ENCODE assay signal across 41 cellular contexts in the genomic region with DNA sequence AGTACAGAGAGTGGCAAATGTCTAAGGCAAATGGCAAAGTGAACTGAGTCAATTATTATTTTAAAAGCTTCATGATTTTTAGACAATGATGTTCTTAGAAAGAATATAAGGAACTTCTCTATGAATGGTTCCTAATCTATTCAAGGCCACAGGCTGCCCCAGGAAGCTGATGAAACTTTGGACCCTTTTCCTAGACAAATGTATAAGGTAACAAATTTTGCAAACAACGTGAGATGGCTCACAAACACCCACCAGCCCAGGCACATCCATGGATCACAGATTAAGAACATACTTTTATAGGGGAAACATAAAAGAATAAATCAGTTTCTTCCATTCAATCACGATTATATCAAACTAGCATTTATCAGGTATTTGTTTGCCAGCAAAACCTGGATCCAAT.
"Had no signal": no experiment of that assay in that cellular context is flagged by ENCODE, and none has a peak within 500 bp of the region (broad histone marks: within the 10 kb centered on the region; RNA-seq: fewer than 3 reads in every experiment).

No MANE protein-coding gene starts in this region.

- H3K9me3 ChIP-seq: adrenal gland, ascending aorta, body of pancreas, breast epithelium had no signal

- H3K27ac Mint-ChIP-seq: activated naive CD4-positive, alpha-beta T cell treated with anti-CD3 and anti-CD28 coated beads for 36 hours; activated naive CD4-positive, alpha-beta T cell treated with anti-CD3 and anti-CD28 coated beads, Interleukin-2, amount 10 ng/mL, durations not matched to agents 7 days and 5 days; activated naive CD4-positive, alpha-beta T cell treated with anti-CD3 and anti-CD28 coated beads, Interleukin-2, amount 50 U/mL, for 24 hours; activated naive CD4-positive, alpha-beta T cell treated with anti-CD3 and anti-CD28 coated beads, Interleukin-2, amount 50 U/mL, for 72 hours; activated naive CD8-positive, alpha-beta T cell; activated naive CD8-positive, alpha-beta T cell treated with anti-CD3 and anti-CD28 coated beads for 36 hours; activated naive CD8-positive, alpha-beta T cell treated with anti-CD3 and anti-CD28 coated beads, Interleukin-2, amount 10 ng/mL, durations not matched to agents 7 days and 5 days; activated naive CD8-positive, alpha-beta T cell treated with anti-CD3 and anti-CD28 coated beads, Interleukin-2, amount 50 U/mL, for 24 hours; activated T-cell treated with anti-CD3 and anti-CD28 coated beads, Interleukin-2, amount 50 U/mL, for 24 hours; activated T-cell treated with anti-CD3 and anti-CD28 coated beads, Interleukin-2, amount 50 U/mL, for 72 hours; activated T-helper 1 cell treated with anti-CD3 and anti-CD28 coated beads, Interleukin-12 subunit alpha, Interleukin-12 subunit beta, Interleukin-2, Interleukin-4 antibody, amounts not matched to agents 30 ng/mL and 10 ng/mL and 1 ng/mL, durations not matched to agents 14 hours and 24 hours and 36 hours; activated T-helper 17 cell treated with anti-CD3 and anti-CD28 coated beads, Interleukin-2, amount 50 U/mL, for 72 hours; activated T-helper 2 cell treated with anti-CD3 and anti-CD28 coated beads, Interferon-gamma antibody, Interleukin-2, Interleukin-4, amounts not matched to agents 10 μg/mL and 5 μg/mL and 100 μg/mL, durations not matched to agents 14 hours and 24 hours and 36 hours; brain had no signal

- H3K9me3 Mint-ChIP-seq: activated naive CD4-positive, alpha-beta T cell treated with anti-CD3 and anti-CD28 coated beads for 36 hours; activated naive CD4-positive, alpha-beta T cell treated with anti-CD3 and anti-CD28 coated beads, Interleukin-2, amount 10 ng/mL, durations not matched to agents 7 days and 5 days; activated naive CD4-positive, alpha-beta T cell treated with anti-CD3 and anti-CD28 coated beads, Interleukin-2, amount 50 U/mL, for 24 hours; activated naive CD4-positive, alpha-beta T cell treated with anti-CD3 and anti-CD28 coated beads, Interleukin-2, amount 50 U/mL, for 72 hours; activated naive CD8-positive, alpha-beta T cell treated with anti-CD3 and anti-CD28 coated beads for 36 hours; activated naive CD8-positive, alpha-beta T cell treated with anti-CD3 and anti-CD28 coated beads, Interleukin-2, amount 10 ng/mL, durations not matched to agents 7 days and 5 days; activated naive CD8-positive, alpha-beta T cell treated with anti-CD3 and anti-CD28 coated beads, Interleukin-2, amount 50 U/mL, for 24 hours; activated T-cell treated with anti-CD3 and anti-CD28 coated beads, Interleukin-2, amount 50 U/mL, for 24 hours; activated T-cell treated with anti-CD3 and anti-CD28 coated beads, Interleukin-2, amount 50 U/mL, for 4 hours; activated T-cell treated with anti-CD3 and anti-CD28 coated beads, Interleukin-2, amount 50 U/mL, for 72 hours; activated T-helper 1 cell treated with anti-CD3 and anti-CD28 coated beads, Interleukin-12 subunit alpha, Interleukin-12 subunit beta, Interleukin-2, Interleukin-4 antibody, amounts not matched to agents 30 ng/mL and 10 ng/mL and 1 ng/mL, durations not matched to agents 14 hours and 24 hours and 36 hours; activated T-helper 17 cell treated with anti-CD3 and anti-CD28 coated beads, Interleukin-2, amount 50 U/mL, for 72 hours; activated T-helper 2 cell treated with anti-CD3 and anti-CD28 coated beads, Interferon-gamma antibody, Interleukin-2, Interleukin-4, amounts not matched to agents 10 μg/mL and 5 μg/mL and 100 μg/mL, durations not matched to agents 14 hours and 24 hours and 36 hours; brain had no signal

- H3K4me1 ChIP-seq: adrenal gland, ascending aorta, breast epithelium had no signal

- H3K4me1 Mint-ChIP-seq: activated naive CD4-positive, alpha-beta T cell treated with anti-CD3 and anti-CD28 coated beads, Interleukin-2, amount 10 ng/mL, durations not matched to agents 7 days and 5 days; activated naive CD8-positive, alpha-beta T cell treated with anti-CD3 and anti-CD28 coated beads for 36 hours; activated naive CD8-positive, alpha-beta T cell treated with anti-CD3 and anti-CD28 coated beads, Interleukin-2, amount 10 ng/mL, durations not matched to agents 7 days and 5 days; activated T-helper 17 cell treated with anti-CD3 and anti-CD28 coated beads, Interleukin-2, amount 50 U/mL, for 72 hours; brain; central memory CD8-positive, alpha-beta T cell had no signal

- H3K36me3 ChIP-seq: adrenal gland, ascending aorta, brain microvascular endothelial cell, breast epithelium, cardiac muscle cell had no signal

- ATAC-seq: activated naive CD4-positive, alpha-beta T cell treated with anti-CD3 and anti-CD28 coated beads, Interleukin-2, amount 50 U/mL, for 72 hours; activated naive CD8-positive, alpha-beta T cell treated with anti-CD3 and anti-CD28 coated beads, Interleukin-2, amount 50 U/mL, for 24 hours; activated T-cell treated with anti-CD3 and anti-CD28 coated beads, Interleukin-2, amount 50 U/mL, for 4 hours; activated T-cell treated with anti-CD3 and anti-CD28 coated beads, Interleukin-2, amount 50 U/mL, for 72 hours; activated T-helper 17 cell treated with anti-CD3 and anti-CD28 coated beads, Interleukin-2, amount 50 U/mL, for 72 hours; body of pancreas had no signal

- H3K27me3 ChIP-seq: adrenal gland, ascending aorta, body of pancreas, brain microvascular endothelial cell, breast epithelium, cardiac muscle cell had no signal

- FAIRE-seq: astrocyte, bronchial epithelial cell had no signal

- H3K36me3 Mint-ChIP-seq: activated naive CD4-positive, alpha-beta T cell treated with anti-CD3 and anti-CD28 coated beads, Interleukin-2, amount 10 ng/mL, durations not matched to agents 7 days and 5 days; activated naive CD4-positive, alpha-beta T cell treated with anti-CD3 and anti-CD28 coated beads, Interleukin-2, amount 50 U/mL, for 24 hours; activated naive CD4-positive, alpha-beta T cell treated with anti-CD3 and anti-CD28 coated beads, Interleukin-2, amount 50 U/mL, for 72 hours; activated naive CD8-positive, alpha-beta T cell; activated naive CD8-positive, alpha-beta T cell treated with anti-CD3 and anti-CD28 coated beads for 36 hours; activated naive CD8-positive, alpha-beta T cell treated with anti-CD3 and anti-CD28 coated beads, Interleukin-2, amount 10 ng/mL, durations not matched to agents 7 days and 5 days; brain had no signal

- H3K27me3 Mint-ChIP-seq: activated naive CD4-positive, alpha-beta T cell treated with anti-CD3 and anti-CD28 coated beads, Interleukin-2, amount 10 ng/mL, durations not matched to agents 7 days and 5 days; activated naive CD4-positive, alpha-beta T cell treated with anti-CD3 and anti-CD28 coated beads, Interleukin-2, amount 50 U/mL, for 24 hours; activated naive CD8-positive, alpha-beta T cell treated with anti-CD3 and anti-CD28 coated beads, Interleukin-2, amount 50 U/mL, for 24 hours; activated T-cell treated with anti-CD3 and anti-CD28 coated beads, Interleukin-2, amount 50 U/mL, for 24 hours; brain; central memory CD8-positive, alpha-beta T cell had no signal

- DNase-seq: activated effector memory CD4-positive, alpha-beta T cell treated with anti-CD3 and anti-CD28 coated beads, Interleukin-2, amount 50 U/mL, for 16 hours; activated effector memory CD4-positive, alpha-beta T cell treated with Interleukin-2 at 50 U/mL for 16 hours; activated gamma-delta T cell; activated gamma-delta T cell treated with Interleukin-2 at 50 U/mL for 16 hours; activated naive CD4-positive, alpha-beta T cell; activated naive CD4-positive, alpha-beta T cell treated with anti-CD3 and anti-CD28 coated beads for 36 hours; activated naive CD4-positive, alpha-beta T cell treated with anti-CD3 and anti-CD28 coated beads, Interleukin-2, amount 10 ng/mL, durations not matched to agents 7 days and 5 days; activated naive CD4-positive, alpha-beta T cell treated with anti-CD3 and anti-CD28 coated beads, Interleukin-2, amount 50 U/mL, for 16 hours; activated naive CD4-positive, alpha-beta T cell treated with Interleukin-2 at 50 U/mL for 16 hours; activated naive CD8-positive, alpha-beta T cell treated with anti-CD3 and anti-CD28 coated beads for 36 hours; activated naive CD8-positive, alpha-beta T cell treated with anti-CD3 and anti-CD28 coated beads, Interleukin-2, amount 10 ng/mL, durations not matched to agents 7 days and 5 days; activated naive CD8-positive, alpha-beta T cell treated with anti-CD3 and anti-CD28 coated beads, Interleukin-2, amount 50 U/mL, for 24 hours; activated T-cell treated with anti-CD3 and anti-CD28 coated beads for 4 hours; activated T-cell treated with anti-CD3 and anti-CD28 coated beads, Interleukin-2, amount 50 U/mL, for 1 hour; activated T-cell treated with anti-CD3 and anti-CD28 coated beads, Interleukin-2, amount 50 U/mL, for 24 hours; activated T-cell treated with anti-CD3 and anti-CD28 coated beads, Interleukin-2, amount 50 U/mL, for 4 hours; activated T-cell treated with anti-CD3 and anti-CD28 coated beads, Interleukin-2, amount 50 U/mL, for 48 hours; activated T-cell treated with anti-CD3 and anti-CD28 coated beads, Interleukin-2, amount 50 U/mL, for 72 hours; adrenal gland; amniotic stem cell; amygdala; anterior cingulate cortex; aorta; body of pancreas; brain microvascular endothelial cell; caudate nucleus; central memory CD4-positive, alpha-beta T cell; cerebellar nuclear complex had no signal

- H3K27ac ChIP-seq: adrenal gland, ascending aorta, body of pancreas, brain microvascular endothelial cell, breast epithelium, cardiac muscle cell had no signal

- H3K4me3 ChIP-seq: adrenal gland, ascending aorta, body of pancreas, breast epithelium, cardiac muscle cell had no signal

- H3K4me3 Mint-ChIP-seq: activated naive CD4-positive, alpha-beta T cell treated with anti-CD3 and anti-CD28 coated beads for 36 hours; activated naive CD4-positive, alpha-beta T cell treated with anti-CD3 and anti-CD28 coated beads, Interleukin-2, amount 10 ng/mL, durations not matched to agents 7 days and 5 days; activated naive CD4-positive, alpha-beta T cell treated with anti-CD3 and anti-CD28 coated beads, Interleukin-2, amount 50 U/mL, for 24 hours; activated naive CD8-positive, alpha-beta T cell; activated naive CD8-positive, alpha-beta T cell treated with anti-CD3 and anti-CD28 coated beads for 36 hours; activated naive CD8-positive, alpha-beta T cell treated with anti-CD3 and anti-CD28 coated beads, Interleukin-2, amount 10 ng/mL, durations not matched to agents 7 days and 5 days; activated naive CD8-positive, alpha-beta T cell treated with anti-CD3 and anti-CD28 coated beads, Interleukin-2, amount 50 U/mL, for 24 hours; activated T-cell treated with anti-CD3 and anti-CD28 coated beads, Interleukin-2, amount 50 U/mL, for 24 hours; activated T-cell treated with anti-CD3 and anti-CD28 coated beads, Interleukin-2, amount 50 U/mL, for 4 hours; activated T-cell treated with anti-CD3 and anti-CD28 coated beads, Interleukin-2, amount 50 U/mL, for 72 hours; activated T-helper 1 cell treated with anti-CD3 and anti-CD28 coated beads, Interleukin-12 subunit alpha, Interleukin-12 subunit beta, Interleukin-2, Interleukin-4 antibody, amounts not matched to agents 30 ng/mL and 10 ng/mL and 1 ng/mL, durations not matched to agents 14 hours and 24 hours and 36 hours; activated T-helper 17 cell treated with anti-CD3 and anti-CD28 coated beads, Interleukin-2, amount 50 U/mL, for 72 hours; brain; central memory CD8-positive, alpha-beta T cell had no signal
